Comparison of ENCODE assay signal across 8 cellular contexts in genomic region chr2:144414324-144414845, GRCh38.
DNase-seq lines count a peak whose midpoint lies in the region; ATAC-seq, FAIRE-seq and TF ChIP-seq lines count a peak whose summit lies in the region.

No MANE protein-coding gene starts in this region.

- H3K9me1 ChIP-seq in K562 (ENCODE audit: control insufficient read depth, insufficient read depth, low read length) = no peaks in the 10 kb centered on the region

- TF ChIP-seq EP300 in K562 (IDR thresholded peaks at IDR 0.05; ENCODE audit: low read length) = no peak

- BruUV-seq in K562 (replicated peaks; lab: Mats Ljungman, UMichigan) = no TSS peak

- 96% methylated on average over 5 of the region's 5 CpGs for WGBS in K562 (ENCODE audit: insufficient coverage, low coverage, missing lambda C conversion rate)

- peak; percentile 43; the same call in 1 of the 3 replicates for ATAC-seq in K562

- TF ChIP-seq CTCF in K562 (IDR thresholded peaks at IDR 0.05 in 2 of 3, conservative IDR thresholded peaks at IDR 0.05 in 1 of 3; ENCODE audit: insufficient read depth in 2 of 3, low read depth in 1 of 3, low read length in 3 of 3) (no peak), osteoblast (IDR thresholded peaks at IDR 0.05; ENCODE audit: extremely low read depth, low read depth, low read length) (no peak)

- H2AFZ ChIP-seq in K562 (ENCODE audit: low read depth, low read length) (no peak overlapping the region), osteoblast (ENCODE audit: low read length) (no peak overlapping the region)

- peaks cover 65% of the 10 kb centered on the region for H3K79me2 ChIP-seq in K562 (ENCODE audit: control insufficient read depth, insufficient read depth, low read length)
- peaks cover 36% of the 10 kb centered on the region for H3K79me2 ChIP-seq in osteoblast (ENCODE audit: insufficient read depth, low read length)

- H3K27me3 ChIP-seq in K562 (ENCODE audit: control insufficient read depth in 2 of 2, insufficient read depth in 2 of 2, low read length in 2 of 2) (no peaks in the 10 kb centered on the region), osteoblast (ENCODE audit: insufficient read depth, low read length) (no peaks in the 10 kb centered on the region)

- DNase-seq in stimulated activated CD4-positive, alpha-beta T cell treated with anti-CD3 and anti-CD28 coated beads, Interleukin-12 subunit alpha, Interleukin-12 subunit beta, amount 100 ng/mL, for 48 hours (ENCODE audit: low read depth in 2 of 3, low spot score in 1 of 3) = peak in 2 of 3 donors; percentile 14 to 16
- no peak for DNase-seq in stimulated activated CD4-positive, alpha-beta T cell treated with anti-CD3 and anti-CD28 coated beads, Interleukin-12 subunit alpha, Interleukin-12 subunit beta, amount 100 ng/mL, for 4 hours
- DNase-seq in HPDE6-E6E7 (ENCODE audit: extremely low spot score) = peak; percentile 60
- DNase-seq in K562 (ENCODE audit: extremely low read depth in 1 of 4, low spot score in 3 of 4) = no peak
- peak; percentile 68 for DNase-seq in osteoblast (ENCODE audit: insufficient read length, low spot score, missing footprints)
- DNase-seq in NCI-H146 treated with DMSO at 0.1 percent for 48 hours (lab: John Stamatoyannopoulos, UW; ENCODE audit: unreplicated experiment) = no peak
- DNase-seq in NCI-H2107 treated with DMSO at 0.1 percent for 48 hours (lab: John Stamatoyannopoulos, UW; ENCODE audit: unreplicated experiment) = no peak
- DNase-seq in UCSD-AML1 (lab: John Stamatoyannopoulos, UW; ENCODE audit: unreplicated experiment) = no peak

- H3K9me3 ChIP-seq in K562 (replicated peaks; ENCODE audit: control insufficient read depth, insufficient read depth, low read depth, low read length) (no peaks in the 10 kb centered on the region), osteoblast (ENCODE audit: low read depth, low read length) (no peaks in the 10 kb centered on the region)

- peaks cover 89% of the 10 kb centered on the region for H3K36me3 ChIP-seq in K562 (ENCODE audit: control insufficient read depth, insufficient read depth, low read length)
- peaks cover 8% of the 10 kb centered on the region for H3K36me3 ChIP-seq in osteoblast (ENCODE audit: insufficient read depth, low read length)

- H4K20me1 ChIP-seq in K562 (replicated peaks; ENCODE audit: control insufficient read depth, insufficient read depth, low read length) = no peaks in the 10 kb centered on the region; the same call in 1 of the 2 replicates
- no peaks in the 10 kb centered on the region for H4K20me1 ChIP-seq in osteoblast (ENCODE audit: insufficient read depth, low read length)

- H3K27ac ChIP-seq in K562 (ENCODE audit: extremely low read depth, low read depth, low read length) = no peak overlapping the region
- peak overlapping the region; percentile 53 for H3K27ac ChIP-seq in osteoblast (ENCODE audit: low read depth, low read length)

- H3K9ac ChIP-seq in K562 (ENCODE audit: insufficient read depth in 1 of 2, low read depth in 2 of 2, low read length in 2 of 2) = no peak overlapping the region

- in situ Hi-C loops in K562 (cut with MboI) = no loop called here

- no peak for FAIRE-seq in K562 (lab: Jason Lieb, UNC)

- POLR2A ChIA-PET in K562 (lab: Yijun Ruan, JAX) = interaction anchor here (1.0 kb wide), 1 partner anchor 24 kb away, joined by 5 read pairs; no protein-coding TSS in a partner anchor

- H3K4me2 ChIP-seq in K562 (ENCODE audit: insufficient read depth, low read length) (no peak overlapping the region), osteoblast (ENCODE audit: insufficient read depth, low read length) (peak overlapping the region; percentile 11)

- intact Hi-C loops in K562 (cut with micrococcal nuclease) = no loop called here

- CTCF ChIA-PET in K562 (lab: Yijun Ruan, JAX; ENCODE audit: low intra/inter-chr PET ratio) = no interaction called here

- H3K4me1 ChIP-seq in K562 (replicated peaks in 1 of 2; ENCODE audit: control insufficient read depth in 2 of 2, insufficient read depth in 2 of 2, low read length in 2 of 2) = no peaks in the 10 kb centered on the region
- peaks cover 20% of the 10 kb centered on the region for H3K4me1 ChIP-seq in osteoblast (ENCODE audit: insufficient read depth, low read length)

- no peak overlapping the region for H3K4me3 ChIP-seq in K562
- no peak overlapping the region for H3K4me3 ChIP-seq in osteoblast (ENCODE audit: insufficient read depth, low read length)

- no peak for TF ChIP-seq POLR2A in K562 (conservative IDR thresholded peaks at IDR 0.05)

- no peak for TF ChIP-seq RAD21 in K562 (CRISPR knock-in tag; conservative IDR thresholded peaks at IDR 0.05 in 1 of 2, IDR thresholded peaks at IDR 0.05 in 1 of 2)

TF ChIP-seq in K562, 482 proteins besides CTCF, POLR2A, EP300 and RAD21:
- TF ChIP-seq POLR2G (IDR thresholded peaks at IDR 0.05; ENCODE audit: low read depth, low read length) (peak; percentile 16; the same call in 1 of the 2 replicates), CREM (IDR thresholded peaks at IDR 0.05; ENCODE audit: low read depth) (no peak)

Comparison
In these comparisons a context has a peak if more than half of its experiments do, and no peak if none do; other contexts are left out.
1. DNase-seq: peak in stimulated activated CD4-positive, alpha-beta T cell treated with anti-CD3 and anti-CD28 coated beads, Interleukin-12 subunit alpha, Interleukin-12 subunit beta, amount 100 ng/mL, for 48 hours (2 of 3), HPDE6-E6E7 (single experiment) and osteoblast (single experiment); none in stimulated activated CD4-positive, alpha-beta T cell treated with anti-CD3 and anti-CD28 coated beads, Interleukin-12 subunit alpha, Interleukin-12 subunit beta, amount 100 ng/mL, for 4 hours (single experiment), K562 (0 of 4), NCI-H146 treated with DMSO at 0.1 percent for 48 hours (single experiment), NCI-H2107 treated with DMSO at 0.1 percent for 48 hours (single experiment) and UCSD-AML1 (single experiment).